In the genomic region with DNA sequence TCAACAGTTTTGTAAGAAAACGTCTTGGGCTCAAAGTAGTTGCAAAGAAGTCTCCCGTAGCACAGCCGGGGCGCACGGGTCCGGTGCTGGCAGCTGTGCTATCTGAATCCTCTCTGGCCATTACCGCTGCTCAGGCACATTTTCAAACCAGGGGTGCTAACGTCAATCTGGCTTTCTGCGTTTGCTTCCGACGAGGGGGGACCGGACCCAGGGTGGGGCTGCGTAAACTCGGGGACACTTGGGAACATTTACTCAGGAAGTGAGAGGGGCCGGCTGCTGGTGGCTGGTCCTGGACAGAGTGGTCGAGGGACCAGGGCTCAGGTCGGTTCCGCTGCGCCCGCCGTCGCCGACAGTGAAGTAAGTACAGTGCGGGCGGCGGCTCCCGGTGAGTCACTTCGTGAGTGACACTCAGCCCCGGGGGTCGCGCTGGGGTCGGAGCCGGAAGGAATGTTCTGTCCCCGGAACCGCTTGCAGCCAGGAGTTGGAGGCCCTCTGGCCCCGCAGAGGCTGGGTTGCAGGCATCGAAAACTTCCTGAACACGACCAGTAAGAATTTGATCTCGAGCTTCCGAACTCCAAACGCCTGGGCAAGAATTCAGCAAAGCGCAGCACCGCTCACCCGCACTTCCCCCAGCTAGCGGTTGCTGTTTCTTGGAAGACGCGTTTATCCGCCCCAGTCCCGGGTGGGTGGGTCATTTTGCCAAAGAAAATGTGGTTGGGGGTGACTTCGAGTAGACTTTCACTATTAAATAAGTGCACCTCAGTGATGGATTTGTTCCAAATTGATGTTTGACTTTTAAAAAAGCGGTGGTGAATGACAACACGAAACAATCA, we compare ENCODE assay signal across 8 cellular contexts. TPM values are rescaled to one million over a fixed set of nuclear protein-coding genes. Genes with fewer than 3 reads are reported as not detected.
DNase-seq lines count a peak whose midpoint lies in the region; ATAC-seq, FAIRE-seq and TF ChIP-seq lines count a peak whose summit lies in the region.

No MANE protein-coding gene starts in this region.

- peak; percentile 57 for DNase-seq in activated T-cell treated with anti-CD3 and anti-CD28 coated beads, Interleukin-2, amount 50 U/mL, for 1 hour
- peak; percentile 61 for DNase-seq in fibroblast of mammary gland (ENCODE audit: low read depth)
- DNase-seq in pancreas, result peak in 4 of 6 donors; percentile 6 to 78 (median 53)
- DNase-seq in GM19239 (ENCODE audit: insufficient read length, low spot score), result no peak
- no peak for DNase-seq in kidney glomerular epithelial cell (lab: John Stamatoyannopoulos, UW)
- DNase-seq in NCI-H2171 (lab: John Stamatoyannopoulos, UW), result no peak

- 5 to 6% methylated on average over 52 of the region's 52 CpGs for WGBS in pancreas, 2 donors

- H3K27me3 ChIP-seq in HUES6 (ENCODE audit: control insufficient read depth, insufficient read depth, low read length) (peaks cover 95% of the 10 kb centered on the region), pancreas (peaks cover 0 to 42% (median 10%) of the 10 kb centered on the region in 4 donors)

- H3K4me3 ChIP-seq in HUES6 (ENCODE audit: low read depth, low read length), result peak overlapping the region; percentile 68
- peak overlapping the region; percentile 79 for H3K4me3 ChIP-seq in fibroblast of mammary gland (ENCODE audit: control insufficient read depth, low read depth, low read length)
- peak overlapping the region in 1 of 4 donors; percentile 33 for H3K4me3 ChIP-seq in pancreas

- H3K27ac ChIP-seq in HUES6 (ENCODE audit: low read depth, low read length), result no peak overlapping the region
- H3K27ac ChIP-seq in pancreas, result no peak overlapping the region

- H3K9me3 ChIP-seq in HUES6 (ENCODE audit: control insufficient read depth, insufficient read depth, low read depth, low read length) (no peaks in the 10 kb centered on the region), pancreas (no peaks in the 10 kb centered on the region)

- intact Hi-C loops in pancreas (cut with DNase I), result loop anchor here in 2 of 3 donors (5.0 kb wide), 2 partner anchors 702 to 707 kb away; no protein-coding TSS in a partner anchor

- TF ChIP-seq CTCF in fibroblast of mammary gland (conservative IDR thresholded peaks at IDR 0.05; ENCODE audit: control insufficient read depth, insufficient read depth, low read depth, low read length) (no peak), pancreas (IDR thresholded peaks at IDR 0.05) (no peak)

- FAIRE-seq in pancreas (lab: Jason Lieb, UNC), result no peak
- FAIRE-seq in GM19239 (lab: Jason Lieb, UNC), result no peak

- H3K4me1 ChIP-seq in HUES6 (ENCODE audit: control insufficient read depth, insufficient read depth, low read length) (peaks cover 34% of the 10 kb centered on the region), pancreas (peaks cover 8 to 15% (median 10%) of the 10 kb centered on the region in 3 donors)

- peak overlapping the region; percentile 25 for H3K9ac ChIP-seq in HUES6 (ENCODE audit: low read length)

- no peak for ATAC-seq in pancreas
- ATAC-seq in GM18502 (IDR thresholded peaks at IDR 0.05; ENCODE audit: poor library complexity, unreplicated experiment), result no peak

- no peaks in the 10 kb centered on the region for H3K36me3 ChIP-seq in HUES6 (ENCODE audit: control insufficient read depth, insufficient read depth, low read length)
- no peaks in the 10 kb centered on the region for H3K36me3 ChIP-seq in pancreas

RNA-seq across cellular contexts. Expression of gene HS3ST3B1, which starts 1.4 kb away (rescaled TPM):
- total RNA-seq in pancreas, result 1 to 10 TPM in 4 of 6 donors, under 1 TPM in 2; 0.59 to 2.8 (median 1.5) TPM
- polyA plus RNA-seq in pancreas, result 1 to 10 TPM in 1 of 2 donors, under 1 TPM in 1; 0.30 to 2.3 TPM

Comparison
In these comparisons a context has a peak if more than half of its experiments do, and no peak if none do; other contexts are left out.
1. DNase-seq: peak in activated T-cell treated with anti-CD3 and anti-CD28 coated beads, Interleukin-2, amount 50 U/mL, for 1 hour (single experiment), fibroblast of mammary gland (single experiment) and pancreas (4 of 6); none in GM19239 (single experiment), kidney glomerular epithelial cell (single experiment) and NCI-H2171 (single experiment).